ENCODE assay signal across 1 cellular context in the genomic region with DNA sequence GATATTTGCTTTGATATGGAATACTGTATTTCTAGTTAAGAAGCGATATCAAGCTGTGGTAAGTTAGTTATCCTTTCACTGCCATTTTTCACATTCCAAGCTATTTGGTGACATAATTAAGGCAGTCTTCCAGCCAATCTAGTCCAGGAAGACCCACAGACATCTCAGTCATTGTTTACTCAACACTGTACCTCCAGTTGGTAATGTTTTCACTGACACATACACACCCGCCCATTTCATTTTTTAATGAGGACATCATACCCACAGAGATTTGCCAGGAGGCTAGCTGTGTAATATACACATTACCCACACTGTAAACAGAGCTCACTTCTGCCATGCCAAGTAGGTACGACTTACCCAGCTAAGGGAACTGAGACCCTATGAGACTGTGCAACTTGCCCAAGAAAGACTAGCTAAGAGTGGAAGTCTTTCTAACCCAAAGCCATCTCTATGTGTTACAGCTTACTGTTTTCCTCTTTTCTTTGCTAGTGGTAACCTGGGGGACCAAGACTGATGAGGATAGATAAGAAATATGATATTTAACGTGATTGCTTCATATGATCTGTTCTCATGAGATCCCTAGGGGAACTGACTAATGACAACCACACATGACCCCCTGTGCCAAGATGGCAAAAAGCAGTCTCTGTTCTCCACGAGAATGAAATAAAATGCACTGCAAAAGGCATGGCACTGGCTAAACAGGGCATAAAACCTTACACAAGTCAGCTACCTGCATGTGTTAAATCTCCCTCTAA.
TF ChIP-seq lines count a peak whose summit lies in the region.

No MANE protein-coding gene starts in this region.

TF ChIP-seq in GM12878, 131 proteins besides CTCF, POLR2A, EP300 and RAD21 (continued from another document):
- TF ChIP-seq ZNF592 (IDR thresholded peaks at IDR 0.05): no peak
- no peak for TF ChIP-seq PAX8 (IDR thresholded peaks at IDR 0.05)
- no peak for TF ChIP-seq BMI1 (IDR thresholded peaks at IDR 0.05; ENCODE audit: borderline replicate concordance)
- TF ChIP-seq, protein P1, sequence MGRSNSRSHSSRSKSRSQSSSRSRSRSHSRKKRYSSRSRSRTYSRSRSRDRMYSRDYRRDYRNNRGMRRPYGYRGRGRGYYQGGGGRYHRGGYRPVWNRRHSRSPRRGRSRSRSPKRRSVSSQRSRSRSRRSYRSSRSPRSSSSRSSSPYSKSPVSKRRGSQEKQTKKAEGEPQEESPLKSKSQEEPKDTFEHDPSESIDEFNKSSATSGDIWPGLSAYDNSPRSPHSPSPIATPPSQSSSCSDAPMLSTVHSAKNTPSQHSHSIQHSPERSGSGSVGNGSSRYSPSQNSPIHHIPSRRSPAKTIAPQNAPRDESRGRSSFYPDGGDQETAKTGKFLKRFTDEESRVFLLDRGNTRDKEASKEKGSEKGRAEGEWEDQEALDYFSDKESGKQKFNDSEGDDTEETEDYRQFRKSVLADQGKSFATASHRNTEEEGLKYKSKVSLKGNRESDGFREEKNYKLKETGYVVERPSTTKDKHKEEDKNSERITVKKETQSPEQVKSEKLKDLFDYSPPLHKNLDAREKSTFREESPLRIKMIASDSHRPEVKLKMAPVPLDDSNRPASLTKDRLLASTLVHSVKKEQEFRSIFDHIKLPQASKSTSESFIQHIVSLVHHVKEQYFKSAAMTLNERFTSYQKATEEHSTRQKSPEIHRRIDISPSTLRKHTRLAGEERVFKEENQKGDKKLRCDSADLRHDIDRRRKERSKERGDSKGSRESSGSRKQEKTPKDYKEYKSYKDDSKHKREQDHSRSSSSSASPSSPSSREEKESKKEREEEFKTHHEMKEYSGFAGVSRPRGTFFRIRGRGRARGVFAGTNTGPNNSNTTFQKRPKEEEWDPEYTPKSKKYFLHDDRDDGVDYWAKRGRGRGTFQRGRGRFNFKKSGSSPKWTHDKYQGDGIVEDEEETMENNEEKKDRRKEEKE (IDR thresholded peaks at IDR 0.05): no peak
